8 cellular contexts compared by ENCODE assay signal in genomic region chr14:77158175-77158908, GRCh38. TPM values are rescaled to one million over a fixed set of nuclear protein-coding genes. Genes with fewer than 3 reads are reported as not detected.
DNase-seq lines count a peak whose midpoint lies in the region; ATAC-seq and TF ChIP-seq lines count a peak whose summit lies in the region.

No MANE protein-coding gene starts in this region.

- H3K9me2 ChIP-seq in OCI-LY7 (ENCODE audit: insufficient read depth, low read length), result no peaks in the 10 kb centered on the region

- no peaks in the 10 kb centered on the region for H3K9me3 ChIP-seq in OCI-LY7 (ENCODE audit: low read length)

- no peaks in the 10 kb centered on the region for H3K4me1 ChIP-seq in OCI-LY7 (ENCODE audit: insufficient read depth, low read length, poor library complexity, severe bottlenecking)

- H4K20me1 ChIP-seq in OCI-LY7 (ENCODE audit: insufficient read depth, low read length), result no peaks in the 10 kb centered on the region

- DNase-seq in GM04503 (ENCODE audit: low read depth) (peak; percentile 21), NCI-H510A treated with DMSO at 0.1 percent for 48 hours (lab: John Stamatoyannopoulos, UW) (peak; percentile 65), fibroblast of pulmonary artery (ENCODE audit: low read depth) (peak; percentile 70), pons (ENCODE audit: low spot score) (peak; percentile 85), OCI-LY7 (ENCODE audit: low spot score) (no peak), T-helper 2 cell (no peak)
- DNase-seq in activated naive CD4-positive, alpha-beta T cell treated with anti-CD3 and anti-CD28 coated beads, Interleukin-2, amount 50 U/mL, for 16 hours, result no peak

- H3K4me3 ChIP-seq in fibroblast of pulmonary artery (replicated peaks; ENCODE audit: low read depth, low read length), result no peak overlapping the region
- no peak overlapping the region for H3K4me3 ChIP-seq in OCI-LY7 (ENCODE audit: low read depth, low read length, poor library complexity, severe bottlenecking)

- CTCF ChIA-PET in OCI-LY7 (lab: Charles Lee; ENCODE audit: unreplicated experiment), result no interaction called here

- H3K4me2 ChIP-seq in OCI-LY7 (ENCODE audit: low read length), result no peak overlapping the region

- H2AFZ ChIP-seq in OCI-LY7 (ENCODE audit: low read length), result no peak overlapping the region

- no peaks in the 10 kb centered on the region for H3K36me3 ChIP-seq in OCI-LY7 (ENCODE audit: insufficient read depth, low read length)

- POLR2A ChIA-PET in OCI-LY7 (lab: Charles Lee), result no interaction called here

- no peak for ATAC-seq in HG02678 (IDR thresholded peaks at IDR 0.05; ENCODE audit: unreplicated experiment)

- no peak for TF ChIP-seq CTCF in fibroblast of pulmonary artery (IDR thresholded peaks at IDR 0.05; ENCODE audit: low read length, missing control alignments)
- TF ChIP-seq CTCF in OCI-LY7 (conservative IDR thresholded peaks at IDR 0.05; ENCODE audit: low read length), result no peak

- no TSS peak for BruUV-seq in OCI-LY7 (replicated peaks; lab: Mats Ljungman, UMichigan)

- H3K79me2 ChIP-seq in OCI-LY7 (ENCODE audit: insufficient read depth, low read depth, low read length), result no peaks in the 10 kb centered on the region

- intact Hi-C loops in OCI-LY7 (cut with micrococcal nuclease; ENCODE audit: unreplicated experiment), result loop anchor here (10.0 kb wide), 1 partner anchor 284 kb away; no protein-coding TSS in a partner anchor

- H3K27ac ChIP-seq in OCI-LY7 (ENCODE audit: low read depth, low read length, poor library complexity, severe bottlenecking), result no peak overlapping the region

RNA-seq across cellular contexts. Expression of gene ZDHHC22, which starts 16.8 kb away (rescaled TPM):
- not detected in 2 replicates for total RNA-seq in OCI-LY7 (2014; rRNA removed; shearing (Covaris generic))
- not detected in 2 replicates for total RNA-seq in OCI-LY7 (2022)

RNA-seq across cellular contexts. Expression of gene TMEM63C, which starts 23.3 kb away (rescaled TPM):
- 0.41 and 0.79 TPM in 2 replicates for total RNA-seq in OCI-LY7 (2014; rRNA removed; shearing (Covaris generic))
- 4.7 and 6.6 TPM in 2 replicates for total RNA-seq in OCI-LY7 (2022)

Comparison
In these comparisons a context has a peak if more than half of its experiments do, and no peak if none do; other contexts are left out.
1. DNase-seq: peak in GM04503 (single experiment), NCI-H510A treated with DMSO at 0.1 percent for 48 hours (single experiment), fibroblast of pulmonary artery (single experiment) and pons (single experiment); none in OCI-LY7 (single experiment), activated naive CD4-positive, alpha-beta T cell treated with anti-CD3 and anti-CD28 coated beads, Interleukin-2, amount 50 U/mL, for 16 hours (single experiment) and T-helper 2 cell (0 of 5).